ENCODE assay signal across 7 cellular contexts in genomic region chr2:39778233-39778632, GRCh38. TPM values are rescaled to one million over a fixed set of nuclear protein-coding genes. Genes with fewer than 3 reads are reported as not detected.
A peak's percentile ranks its signal among the peaks of the same experiment; 100 is the strongest.
DNase-seq lines count a peak whose midpoint lies in the region; ATAC-seq and TF ChIP-seq lines count a peak whose summit lies in the region.

No MANE protein-coding gene starts in this region.

- H3K9me3 ChIP-seq in Peyer's patch (no peaks in the 10 kb centered on the region), esophagus squamous epithelium (no peaks in the 10 kb centered on the region), prostate gland (no peaks in the 10 kb centered on the region)

- TF ChIP-seq CTCF in Peyer's patch (IDR thresholded peaks at IDR 0.05) (no peak), esophagus squamous epithelium (IDR thresholded peaks at IDR 0.05) (no peak), prostate gland (IDR thresholded peaks at IDR 0.05) (no peak)

- H3K36me3 ChIP-seq in Peyer's patch (no peaks in the 10 kb centered on the region), esophagus squamous epithelium (no peaks in the 10 kb centered on the region), prostate gland (no peaks in the 10 kb centered on the region)

- H3K4me1 ChIP-seq in Peyer's patch (peaks cover 0 to 21% (median 4%) of the 10 kb centered on the region in 4 donors), esophagus squamous epithelium (peaks cover 0 to 53% (median 22%) of the 10 kb centered on the region in 3 donors), prostate gland (replicated peaks) (no peaks in the 10 kb centered on the region)

- TF ChIP-seq POLR2A in Peyer's patch (IDR thresholded peaks at IDR 0.05) (no peak), esophagus squamous epithelium (IDR thresholded peaks at IDR 0.05) (no peak), prostate gland (IDR thresholded peaks at IDR 0.05) (no peak)

- DNase-seq in Peyer's patch (no peak), esophagus squamous epithelium (lab: John Stamatoyannopoulos, UW) (no peak), prostate gland (ENCODE audit: low spot score) (no peak), amygdala (lab: John Stamatoyannopoulos, UW) (no peak), NCI-H226 (no peak)

- peak overlapping the region; percentile 69 to 99 (median 84) for H3K4me3 ChIP-seq in Peyer's patch
- peak overlapping the region; percentile 95 to 99 (median 98) for H3K4me3 ChIP-seq in esophagus squamous epithelium
- peak overlapping the region; percentile 69 to 92 for H3K4me3 ChIP-seq in prostate gland

- peak overlapping the region in 2 of 4 donors; percentile 80 to 88 for H3K27ac ChIP-seq in Peyer's patch
- H3K27ac ChIP-seq in esophagus squamous epithelium = peak overlapping the region; percentile 90 to 97 (median 94)
- peak overlapping the region; percentile 79 to 87 for H3K27ac ChIP-seq in prostate gland

- H3K27me3 ChIP-seq in Peyer's patch (no peaks in the 10 kb centered on the region), esophagus squamous epithelium (no peaks in the 10 kb centered on the region), prostate gland (replicated peaks; ENCODE audit: insufficient read depth) (no peaks in the 10 kb centered on the region)

- intact Hi-C loops in esophagus squamous epithelium (cut with DNase I) (no loop called here), prostate gland (cut with DNase I) (no loop called here)

- ATAC-seq in GM19438 (IDR thresholded peaks at IDR 0.05; ENCODE audit: low read depth, unreplicated experiment) (peak; percentile 1), GM21737 (IDR thresholded peaks at IDR 0.05; ENCODE audit: unreplicated experiment) (no peak)

- 0 to 2% methylated on average over 2 of the region's 2 CpGs for WGBS in esophagus squamous epithelium, 2 donors
- WGBS in prostate gland = 2% methylated on average over 2 of the region's 2 CpGs

RNA-seq across cellular contexts. Expression of gene THUMPD2, which starts 0.8 kb away (rescaled TPM):
- total RNA-seq in Peyer's patch (10 to 100 TPM; 14.2 to 19.8 (median 16.0) TPM), esophagus squamous epithelium (10 to 100 TPM in 3 of 4 donors, 1 to 10 TPM in 1; 5.2 to 16.4 (median 12.2) TPM), prostate gland (10 to 100 TPM; 16.7 to 17.0 TPM)
